ENCODE assay signal across 1 cellular context in the genomic region with DNA sequence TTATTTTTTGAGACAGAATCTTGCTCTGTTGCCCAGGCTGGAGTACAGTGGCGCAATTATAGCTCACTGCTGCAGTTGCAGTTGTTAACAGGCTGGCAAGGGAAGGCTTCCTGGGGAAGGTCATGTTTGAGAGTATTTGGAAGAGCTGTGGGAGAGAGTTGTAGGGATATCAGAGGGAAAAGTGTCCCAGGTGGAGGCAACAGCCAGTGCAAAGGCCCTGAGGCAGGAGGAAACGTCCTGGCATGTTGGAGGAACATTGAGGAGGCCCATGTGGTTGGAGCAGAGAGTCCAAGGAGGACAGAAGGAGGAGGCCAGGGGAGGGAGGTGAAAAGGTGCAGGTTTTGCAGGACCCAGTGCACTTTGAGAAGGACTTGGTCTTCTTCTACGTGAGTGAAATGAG.
TF ChIP-seq lines count a peak whose summit lies in the region.

No MANE protein-coding gene starts in this region.

TF ChIP-seq in H1, 55 proteins besides CTCF, POLR2A, EP300 and RAD21:
- TF ChIP-seq SP4 (IDR thresholded peaks at IDR 0.05; ENCODE audit: low read length) (no peak), RBBP5 (IDR thresholded peaks at IDR 0.05; ENCODE audit: borderline replicate concordance, low read depth, low read length) (no peak), SUZ12 (IDR thresholded peaks at IDR 0.05; ENCODE audit: low read length) (no peak), BRCA1 (IDR thresholded peaks at IDR 0.05; ENCODE audit: low read depth, low read length) (no peak), YY1 (IDR thresholded peaks at IDR 0.05; ENCODE audit: low read depth, low read length) (no peak), RXRA (IDR thresholded peaks at IDR 0.05; ENCODE audit: insufficient read depth, low read depth, low read length) (no peak), EZH2 (IDR thresholded peaks at IDR 0.05; ENCODE audit: low read depth, low read length, severe bottlenecking) (no peak), SRF (IDR thresholded peaks at IDR 0.05; ENCODE audit: low read depth, low read length) (no peak), GTF2F1 (IDR thresholded peaks at IDR 0.05; ENCODE audit: borderline replicate concordance, low read depth, low read length) (no peak), CBX8 (IDR thresholded peaks at IDR 0.05; ENCODE audit: borderline replicate concordance, low read depth, low read length) (no peak), SP1 (IDR thresholded peaks at IDR 0.05; ENCODE audit: low read depth, low read length) (no peak), SP2 (IDR thresholded peaks at IDR 0.05; ENCODE audit: low read length) (no peak), POLR2AphosphoS5 (IDR thresholded peaks at IDR 0.05; ENCODE audit: low read depth, low read length) (no peak)
- TF ChIP-seq, protein P1, sequence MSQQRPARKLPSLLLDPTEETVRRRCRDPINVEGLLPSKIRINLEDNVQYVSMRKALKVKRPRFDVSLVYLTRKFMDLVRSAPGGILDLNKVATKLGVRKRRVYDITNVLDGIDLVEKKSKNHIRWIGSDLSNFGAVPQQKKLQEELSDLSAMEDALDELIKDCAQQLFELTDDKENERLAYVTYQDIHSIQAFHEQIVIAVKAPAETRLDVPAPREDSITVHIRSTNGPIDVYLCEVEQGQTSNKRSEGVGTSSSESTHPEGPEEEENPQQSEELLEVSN (IDR thresholded peaks at IDR 0.05): no peak
